ENCODE assay signal across 23 cellular contexts in the genomic region with DNA sequence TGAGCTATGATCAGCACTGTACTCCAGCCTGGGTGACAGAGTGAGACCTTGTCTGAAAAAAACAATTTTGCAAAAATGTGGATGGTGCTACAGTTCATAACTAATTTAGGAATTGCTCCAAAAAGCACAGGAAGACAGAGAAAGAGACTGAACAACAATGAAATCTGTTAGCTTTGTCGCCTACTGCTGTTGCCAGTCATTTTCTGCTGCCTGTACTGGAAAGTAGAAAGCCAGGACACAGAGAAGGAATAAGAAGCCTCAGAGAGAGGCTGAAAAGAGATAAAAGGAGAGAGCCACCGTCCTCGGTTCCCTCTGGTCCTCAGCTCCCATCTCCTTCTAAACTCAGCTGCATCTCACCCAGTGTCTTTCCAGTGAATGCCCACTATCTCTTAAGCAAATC. TPM values are rescaled to one million over a fixed set of nuclear protein-coding genes. Genes with fewer than 3 reads are reported as not detected.
"Had no signal": no experiment of that assay in that cellular context is flagged by ENCODE, and none has a peak within 500 bp of the region (broad histone marks: within the 10 kb centered on the region; RNA-seq: fewer than 3 reads in every experiment).

No MANE protein-coding gene starts in this region.

- H3K4me2 ChIP-seq: SK-N-SH had no signal

- H3K36me3 ChIP-seq: MG63 had no signal

- H3K4me1 Mint-ChIP-seq: IgD-negative memory B cell had no signal

- H3K27ac ChIP-seq: HL-60, RWPE1 had no signal

- H3K9ac ChIP-seq: SK-N-SH had no signal

- DNase-seq: Karpas-422, KBM-7, MG63, NCI-H1092, NCI-H1105 treated with DMSO at 0.1 percent for 48 hours, NCI-H1417 treated with DMSO at 0.1 percent for 48 hours, NCI-H146, NCI-H1694 treated with DMSO at 0.1 percent for 48 hours, NCI-H1930, NCI-H2081 treated with DMSO at 0.1 percent for 48 hours, NCI-H2171, NCI-H226, NCI-H446, NCI-H510A, NCI-H524 treated with DMSO at 0.1 percent for 48 hours, NCI-H69, NCI-H774, SHP77, SK-N-SH, SW 1271 had no signal

- H3K4me3 ChIP-seq: MG63 had no signal

- H3K9me3 ChIP-seq: MG63, SK-N-SH had no signal

RNA-seq across cellular contexts. Expression of a gene that starts 8.6 kb away (rescaled TPM):
- polyA plus RNA-seq: IgD-negative memory B cell had no signal
